ENCODE assay signal across 20 cellular contexts in the genomic region with DNA sequence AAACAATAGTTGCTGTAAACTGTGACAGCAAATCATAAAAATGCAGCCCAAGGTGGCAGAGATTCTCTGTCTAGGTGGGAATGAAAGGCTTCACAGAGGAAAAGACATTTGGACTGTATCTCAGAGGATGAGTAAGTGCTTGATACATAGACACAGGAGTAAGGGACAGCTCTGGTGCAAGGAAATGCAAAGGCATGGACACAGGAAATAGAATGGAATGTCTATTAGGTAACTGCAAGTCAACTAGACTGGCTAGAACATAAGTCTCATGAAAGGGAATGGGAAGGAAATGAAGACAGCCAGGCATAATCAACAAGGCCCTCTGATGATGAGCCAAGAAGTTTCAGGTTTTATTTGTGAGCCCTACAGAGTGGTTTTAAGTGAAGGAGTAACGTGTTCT.
DNase-seq lines count a peak whose midpoint lies in the region; ATAC-seq, FAIRE-seq and TF ChIP-seq lines count a peak whose summit lies in the region.
"Had no signal": no experiment of that assay in that cellular context is flagged by ENCODE, and none has a peak within 500 bp of the region (broad histone marks: within the 10 kb centered on the region; RNA-seq: fewer than 3 reads in every experiment).

No MANE protein-coding gene starts in this region.

- no peak for FAIRE-seq in frontal cortex (lab: Jason Lieb, UNC)
- FAIRE-seq: kidney had no signal

- TF ChIP-seq CTCF in RWPE2 (IDR thresholded peaks at IDR 0.05; ENCODE audit: poor library complexity, severe bottlenecking) (no peak), fibroblast of mammary gland (conservative IDR thresholded peaks at IDR 0.05; ENCODE audit: control insufficient read depth, insufficient read depth, low read depth, low read length) (no peak), dorsolateral prefrontal cortex (IDR thresholded peaks at IDR 0.05 in 54 of 56, conservative IDR thresholded peaks at IDR 0.05 in 2 of 56; ENCODE audit: low read depth in 1 of 56, partially characterized antibody in 56 of 56) (no peak)

- ATAC-seq in RWPE2 (ENCODE audit: low read depth), result peak; percentile 91

- H3K9me3 ChIP-seq in RWPE2 (ENCODE audit: severe bottlenecking), result no peaks in the 10 kb centered on the region
- H3K9me3 ChIP-seq: ascending aorta had no signal

- H3K36me3 ChIP-seq in RWPE2 (ENCODE audit: low read depth), result no peaks in the 10 kb centered on the region
- H3K36me3 ChIP-seq: ascending aorta had no signal

- intact Hi-C loops in dorsolateral prefrontal cortex (cut with DNase I), result no loop called here

- H3K27me3 ChIP-seq in RWPE2 (ENCODE audit: insufficient read depth, poor library complexity, severe bottlenecking) (no peaks in the 10 kb centered on the region), dorsolateral prefrontal cortex (no peaks in the 10 kb centered on the region)
- H3K27me3 ChIP-seq: ascending aorta had no signal

- H3K4me3 ChIP-seq in RWPE2 (ENCODE audit: severe bottlenecking), result no peak overlapping the region
- H3K4me3 ChIP-seq in fibroblast of mammary gland (ENCODE audit: control insufficient read depth, low read depth, low read length), result no peak overlapping the region
- no peak overlapping the region for H3K4me3 ChIP-seq in dorsolateral prefrontal cortex
- H3K4me3 ChIP-seq: ascending aorta had no signal

- peaks cover 12% of the 10 kb centered on the region for H3K4me1 ChIP-seq in RWPE2 (ENCODE audit: insufficient read depth, poor library complexity, severe bottlenecking)
- H3K4me1 ChIP-seq: ascending aorta had no signal

- DNase-seq in GM03348 (ENCODE audit: low spot score), result peak; percentile 54
- DNase-seq in RWPE2 (ENCODE audit: low spot score), result no peak
- peak; percentile 88 for DNase-seq in fibroblast of mammary gland (ENCODE audit: low read depth)
- peak; percentile 10 for DNase-seq in renal cortical epithelial cell (ENCODE audit: low read depth)
- no peak for DNase-seq in frontal cortex (ENCODE audit: low spot score in 2 of 2)
- no peak for DNase-seq in dorsolateral prefrontal cortex
- no peak for DNase-seq in retina
- DNase-seq in NCI-H69 (lab: John Stamatoyannopoulos, UW), result no peak
- DNase-seq: activated CD4-positive, alpha-beta T cell treated with anti-CD3 and anti-CD28 coated beads, Interleukin-2, amount 50 U/mL, for 4 hours; activated naive CD4-positive, alpha-beta T cell treated with Interleukin-2 at 50 U/mL for 16 hours; C1 segment of cervical spinal cord; H7; kidney; NCI-H187; NCI-H2227 treated with DMSO at 0.1 percent for 48 hours; NK-92 treated with Interleukin-12 subunit alpha and Interleukin-12 subunit beta, amount 100 ng/mL, for 24 hours; stimulated activated CD4-positive, alpha-beta T cell treated with anti-CD3 and anti-CD28 coated beads, Interleukin-12 subunit alpha, Interleukin-12 subunit beta, amount 100 ng/mL, for 4 hours; T-helper 1 cell had no signal

- H3K27ac ChIP-seq in RWPE2 (ENCODE audit: poor library complexity, severe bottlenecking) (no peak overlapping the region), dorsolateral prefrontal cortex (no peak overlapping the region)
- H3K27ac ChIP-seq: ascending aorta, VCaP had no signal

Comparison
In these comparisons a context has a peak if more than half of its experiments do, and no peak if none do; other contexts are left out.
1. DNase-seq: peak in GM03348 (single experiment), fibroblast of mammary gland (single experiment) and renal cortical epithelial cell (single experiment); none in RWPE2 (single experiment), frontal cortex (0 of 2), dorsolateral prefrontal cortex (0 of 10), retina (single experiment) and NCI-H69 (single experiment).